2 cellular contexts compared by ENCODE assay signal in the genomic region with DNA sequence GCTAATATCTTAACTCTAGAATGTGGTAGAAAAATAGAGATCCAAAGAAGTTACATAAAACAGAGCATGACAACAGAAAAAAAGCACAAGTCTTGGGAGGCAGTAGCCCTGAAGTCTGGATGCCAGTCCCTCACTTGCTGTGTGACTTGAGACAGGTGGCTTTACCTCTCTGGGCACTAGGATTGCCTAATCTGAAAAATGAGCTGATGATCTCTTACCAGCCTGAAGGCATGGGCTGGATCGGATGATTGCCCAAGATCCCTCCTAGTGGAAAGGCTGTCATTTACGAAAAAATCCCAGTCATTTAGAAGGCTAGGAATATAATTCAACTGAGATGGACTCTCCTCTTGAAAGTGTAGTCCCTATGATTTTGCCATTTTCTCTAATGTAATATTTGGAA.
TF ChIP-seq lines count a peak whose summit lies in the region.

No MANE protein-coding gene starts in this region.

TF ChIP-seq in HepG2, 621 proteins besides CTCF, POLR2A, EP300 and RAD21 (continues in another document):
- TF ChIP-seq SIX1 (CRISPR knock-in tag; IDR thresholded peaks at IDR 0.05; ENCODE audit: borderline replicate concordance) (no peak), ZSCAN20 (CRISPR knock-in tag; IDR thresholded peaks at IDR 0.05; ENCODE audit: borderline replicate concordance) (no peak), ZIK1 (CRISPR knock-in tag; IDR thresholded peaks at IDR 0.05; ENCODE audit: borderline replicate concordance, low read depth) (no peak), KDM6A (CRISPR knock-in tag; IDR thresholded peaks at IDR 0.05; ENCODE audit: low read depth) (no peak), TCF7 (IDR thresholded peaks at IDR 0.05; ENCODE audit: low read depth) (no peak), TRIM24 (CRISPR knock-in tag; IDR thresholded peaks at IDR 0.05) (no peak), SETDB1 (CRISPR knock-in tag; IDR thresholded peaks at IDR 0.05; ENCODE audit: borderline replicate concordance) (no peak), SP2 (CRISPR knock-in tag; IDR thresholded peaks at IDR 0.05) (no peak), ZFP36 (IDR thresholded peaks at IDR 0.05; ENCODE audit: borderline replicate concordance, low read depth, low read length, partially characterized antibody) (peak; percentile 30), DMAP1 (CRISPR knock-in tag; IDR thresholded peaks at IDR 0.05) (no peak), ELF1 (CRISPR knock-in tag; IDR thresholded peaks at IDR 0.05) (no peak), U2AF1 (optimal IDR thresholded peaks at IDR 0.05; ENCODE audit: low read depth, low read length) (no peak), ARHGAP35 (CRISPR knock-in tag; IDR thresholded peaks at IDR 0.05; ENCODE audit: borderline replicate concordance) (no peak), TMF1 (CRISPR knock-in tag; IDR thresholded peaks at IDR 0.05; ENCODE audit: low read depth) (no peak), CEBPG (CRISPR knock-in tag; IDR thresholded peaks at IDR 0.05) (peak; percentile 81), U2AF2 (IDR thresholded peaks at IDR 0.05; ENCODE audit: low read depth, low read length) (no peak), CHD4 (IDR thresholded peaks at IDR 0.05; ENCODE audit: borderline replicate concordance, low read length) (no peak), KDM1A (CRISPR knock-in tag; IDR thresholded peaks at IDR 0.05) (0 out of 2 replicates have a peak, but pooled peaks have one; percentile 22), ELF3 (CRISPR knock-in tag; IDR thresholded peaks at IDR 0.05) (no peak), TGIF2 (CRISPR knock-in tag; IDR thresholded peaks at IDR 0.05) (no peak), ZNF724P (CRISPR knock-in tag; IDR thresholded peaks at IDR 0.05; ENCODE audit: borderline replicate concordance) (no peak), IKZF4 (CRISPR knock-in tag; IDR thresholded peaks at IDR 0.05; ENCODE audit: borderline replicate concordance, low read depth, not compliant biosample characterization) (no peak)
- TF ChIP-seq, protein P1, sequence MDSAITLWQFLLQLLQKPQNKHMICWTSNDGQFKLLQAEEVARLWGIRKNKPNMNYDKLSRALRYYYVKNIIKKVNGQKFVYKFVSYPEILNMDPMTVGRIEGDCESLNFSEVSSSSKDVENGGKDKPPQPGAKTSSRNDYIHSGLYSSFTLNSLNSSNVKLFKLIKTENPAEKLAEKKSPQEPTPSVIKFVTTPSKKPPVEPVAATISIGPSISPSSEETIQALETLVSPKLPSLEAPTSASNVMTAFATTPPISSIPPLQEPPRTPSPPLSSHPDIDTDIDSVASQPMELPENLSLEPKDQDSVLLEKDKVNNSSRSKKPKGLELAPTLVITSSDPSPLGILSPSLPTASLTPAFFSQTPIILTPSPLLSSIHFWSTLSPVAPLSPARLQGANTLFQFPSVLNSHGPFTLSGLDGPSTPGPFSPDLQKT (CRISPR knock-in tag; IDR thresholded peaks at IDR 0.05; ENCODE audit: borderline replicate concordance) = no peak
- TF ChIP-seq, protein P2, sequence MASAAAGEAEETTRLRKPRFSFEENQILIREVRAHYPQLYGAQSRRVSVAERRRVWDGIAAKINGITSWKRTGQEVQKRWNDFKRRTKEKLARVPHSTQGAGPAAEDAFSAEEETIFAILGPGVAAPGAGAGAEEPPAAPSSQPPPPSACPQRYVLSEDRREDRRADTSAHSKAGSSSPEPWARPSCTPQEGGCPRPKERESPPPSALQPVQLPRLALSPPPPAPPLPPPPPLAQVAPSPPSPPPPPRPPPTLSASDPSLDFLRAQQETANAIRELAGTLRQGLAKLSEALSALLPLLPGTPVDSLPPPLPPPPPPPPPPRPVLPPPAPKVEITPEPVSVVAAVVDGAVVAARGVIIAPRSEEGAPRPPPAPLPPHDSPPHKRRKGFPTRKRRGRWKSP (CRISPR knock-in tag; IDR thresholded peaks at IDR 0.05) = no peak
- TF ChIP-seq, protein P3, sequence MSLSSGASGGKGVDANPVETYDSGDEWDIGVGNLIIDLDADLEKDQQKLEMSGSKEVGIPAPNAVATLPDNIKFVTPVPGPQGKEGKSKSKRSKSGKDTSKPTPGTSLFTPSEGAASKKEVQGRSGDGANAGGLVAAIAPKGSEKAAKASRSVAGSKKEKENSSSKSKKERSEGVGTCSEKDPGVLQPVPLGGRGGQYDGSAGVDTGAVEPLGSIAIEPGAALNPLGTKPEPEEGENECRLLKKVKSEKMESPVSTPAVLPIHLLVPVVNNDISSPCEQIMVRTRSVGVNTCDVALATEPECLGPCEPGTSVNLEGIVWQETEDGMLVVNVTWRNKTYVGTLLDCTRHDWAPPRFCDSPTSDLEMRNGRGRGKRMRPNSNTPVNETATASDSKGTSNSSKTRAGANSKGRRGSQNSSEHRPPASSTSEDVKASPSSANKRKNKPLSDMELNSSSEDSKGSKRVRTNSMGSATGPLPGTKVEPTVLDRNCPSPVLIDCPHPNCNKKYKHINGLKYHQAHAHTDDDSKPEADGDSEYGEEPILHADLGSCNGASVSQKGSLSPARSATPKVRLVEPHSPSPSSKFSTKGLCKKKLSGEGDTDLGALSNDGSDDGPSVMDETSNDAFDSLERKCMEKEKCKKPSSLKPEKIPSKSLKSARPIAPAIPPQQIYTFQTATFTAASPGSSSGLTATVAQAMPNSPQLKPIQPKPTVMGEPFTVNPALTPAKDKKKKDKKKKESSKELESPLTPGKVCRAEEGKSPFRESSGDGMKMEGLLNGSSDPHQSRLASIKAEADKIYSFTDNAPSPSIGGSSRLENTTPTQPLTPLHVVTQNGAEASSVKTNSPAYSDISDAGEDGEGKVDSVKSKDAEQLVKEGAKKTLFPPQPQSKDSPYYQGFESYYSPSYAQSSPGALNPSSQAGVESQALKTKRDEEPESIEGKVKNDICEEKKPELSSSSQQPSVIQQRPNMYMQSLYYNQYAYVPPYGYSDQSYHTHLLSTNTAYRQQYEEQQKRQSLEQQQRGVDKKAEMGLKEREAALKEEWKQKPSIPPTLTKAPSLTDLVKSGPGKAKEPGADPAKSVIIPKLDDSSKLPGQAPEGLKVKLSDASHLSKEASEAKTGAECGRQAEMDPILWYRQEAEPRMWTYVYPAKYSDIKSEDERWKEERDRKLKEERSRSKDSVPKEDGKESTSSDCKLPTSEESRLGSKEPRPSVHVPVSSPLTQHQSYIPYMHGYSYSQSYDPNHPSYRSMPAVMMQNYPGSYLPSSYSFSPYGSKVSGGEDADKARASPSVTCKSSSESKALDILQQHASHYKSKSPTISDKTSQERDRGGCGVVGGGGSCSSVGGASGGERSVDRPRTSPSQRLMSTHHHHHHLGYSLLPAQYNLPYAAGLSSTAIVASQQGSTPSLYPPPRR (CRISPR knock-in tag; IDR thresholded peaks at IDR 0.05; ENCODE audit: borderline replicate concordance) = no peak
- TF ChIP-seq, protein P4, sequence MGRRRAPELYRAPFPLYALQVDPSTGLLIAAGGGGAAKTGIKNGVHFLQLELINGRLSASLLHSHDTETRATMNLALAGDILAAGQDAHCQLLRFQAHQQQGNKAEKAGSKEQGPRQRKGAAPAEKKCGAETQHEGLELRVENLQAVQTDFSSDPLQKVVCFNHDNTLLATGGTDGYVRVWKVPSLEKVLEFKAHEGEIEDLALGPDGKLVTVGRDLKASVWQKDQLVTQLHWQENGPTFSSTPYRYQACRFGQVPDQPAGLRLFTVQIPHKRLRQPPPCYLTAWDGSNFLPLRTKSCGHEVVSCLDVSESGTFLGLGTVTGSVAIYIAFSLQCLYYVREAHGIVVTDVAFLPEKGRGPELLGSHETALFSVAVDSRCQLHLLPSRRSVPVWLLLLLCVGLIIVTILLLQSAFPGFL (CRISPR knock-in tag; IDR thresholded peaks at IDR 0.05) = no peak

TF ChIP-seq in H1, 55 proteins besides CTCF, POLR2A, EP300 and RAD21:
- TF ChIP-seq KDM1A (IDR thresholded peaks at IDR 0.05; ENCODE audit: borderline replicate concordance, low read length) (0 out of 2 replicates have a peak, but pooled peaks have one; percentile 41), TEAD4 (IDR thresholded peaks at IDR 0.05; ENCODE audit: low read depth, low read length) (no peak), CEBPB (IDR thresholded peaks at IDR 0.05; ENCODE audit: low read depth, low read length) (peak; percentile 90)
